Comparison of ENCODE assay signal across 32 cellular contexts in the genomic region with DNA sequence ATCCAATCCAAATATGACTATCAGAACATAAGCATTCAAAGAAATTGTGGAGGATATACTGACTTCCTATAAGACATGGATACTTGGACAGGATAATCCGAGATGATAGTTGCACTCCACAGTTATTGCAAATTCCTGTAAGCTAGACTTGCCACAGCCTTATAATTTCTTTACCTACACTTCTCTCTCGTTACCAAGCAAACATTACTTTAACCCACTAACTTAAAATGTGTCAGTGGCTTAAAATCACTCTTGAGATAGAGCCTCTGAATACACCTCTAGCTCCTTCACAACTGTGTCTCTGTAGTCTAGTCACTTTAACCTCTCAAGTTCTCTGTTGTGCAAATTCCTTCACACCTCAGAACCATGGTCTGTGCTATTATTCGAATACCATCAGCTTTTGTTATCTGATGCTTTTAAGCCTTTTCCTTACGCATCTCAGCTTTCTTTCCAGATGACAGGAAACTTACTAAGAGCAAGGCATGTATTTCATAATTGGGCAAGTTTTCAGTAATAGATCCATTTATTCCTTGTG.
"Had no signal": no experiment of that assay in that cellular context is flagged by ENCODE, and none has a peak within 500 bp of the region (broad histone marks: within the 10 kb centered on the region; RNA-seq: fewer than 3 reads in every experiment).

No MANE protein-coding gene starts in this region.

- H3K4me1 Mint-ChIP-seq: immature natural killer cell, natural killer cell had no signal

- H3K4me3 Mint-ChIP-seq: immature natural killer cell; mesothelial cell of epicardium; naive B cell; natural killer cell; nephron progenitor cell; stimulated activated naive B cell treated with anti-CD40 and anti-IgM and Interleukin-4, amounts not matched to agents 10 μg/mL and 1 μg/mL and 100 μg/mL, for 72 hours had no signal

- H3K27ac ChIP-seq: left lung, lower lobe of right lung, ovary, prostate gland, skin epidermis, stomach, suprapubic skin, thoracic aorta, tibial artery, upper lobe of right lung, uterus had no signal

- FAIRE-seq: islet of Langerhans, kidney had no signal

- H3K36me3 ChIP-seq: left lung, lower lobe of right lung, ovary, prostate gland, stomach, suprapubic skin, thoracic aorta, tibial artery, upper lobe of right lung, uterus had no signal

- H3K9me3 Mint-ChIP-seq: nephron progenitor cell; stimulated activated naive B cell treated with anti-CD40 and anti-IgM and Interleukin-4, amounts not matched to agents 10 μg/mL and 1 μg/mL and 100 μg/mL, for 72 hours had no signal

- H3K4me1 ChIP-seq: prostate gland, suprapubic skin, tibial artery, uterus had no signal

- H3K27me3 Mint-ChIP-seq: naive B cell had no signal

- H3K9me3 ChIP-seq: left lung, lower lobe of right lung, ovary, prostate gland, stomach, suprapubic skin, thoracic aorta, tibial artery, upper lobe of right lung, uterus had no signal

- ATAC-seq: left colon; left lung; lower lobe of right lung; natural killer cell; right cardiac atrium; sciatic nerve; stimulated activated naive B cell treated with anti-CD40 and anti-IgM and Interleukin-4, amounts not matched to agents 10 μg/mL and 1 μg/mL and 100 μg/mL, for 72 hours; stimulated activated naive CD8-positive, alpha-beta T cell treated with anti-CD3 and anti-CD28 coated beads, Interleukin-15, Interleukin-2, amounts not matched to agents 100 U/mL and 50 U/mL, for 24 hours; upper lobe of right lung had no signal

- DNase-seq: hypothalamus; immature natural killer cell; kidney; left colon; left lung; lower lobe of right lung; mammary epithelial cell; mesenchymal stem cell; naive B cell; natural killer cell; nephron progenitor cell; ovary; retina; right cardiac atrium; stimulated activated CD4-positive, alpha-beta T cell treated with anti-CD3 and anti-CD28 coated beads, Interleukin-12 subunit alpha, Interleukin-12 subunit beta, amount 100 ng/mL, for 4 hours; stimulated activated CD4-positive, alpha-beta T cell treated with anti-CD3 and anti-CD28 coated beads, Interleukin-15, amount 100 ng/mL, for 24 hours; stimulated activated CD4-positive, alpha-beta T cell treated with anti-CD3 and anti-CD28 coated beads, Interleukin-2, amount 100 ng/mL, for 24 hours; stimulated activated CD4-positive, alpha-beta T cell treated with anti-CD3 and anti-CD28 coated beads, Interleukin-4, amount 100 ng/mL, for 1 hour; stimulated activated naive B cell treated with anti-CD40 and anti-IgM and Interleukin-4, amounts not matched to agents 10 μg/mL and 1 μg/mL and 100 μg/mL, for 72 hours; stimulated activated naive CD8-positive, alpha-beta T cell treated with anti-CD3 and anti-CD28 coated beads, Interleukin-15, Interleukin-2, amounts not matched to agents 100 U/mL and 50 U/mL, for 24 hours; stomach; tibial artery; trophoblast cell; upper lobe of right lung; uterus had no signal

- H3K4me3 ChIP-seq: left lung, lower lobe of right lung, ovary, prostate gland, skin epidermis, stomach, suprapubic skin, thoracic aorta, tibial artery, upper lobe of right lung, uterus had no signal

- H3K27ac Mint-ChIP-seq: immature natural killer cell; mesothelial cell of epicardium; naive B cell; natural killer cell; nephron progenitor cell; stimulated activated naive B cell treated with anti-CD40 and anti-IgM and Interleukin-4, amounts not matched to agents 10 μg/mL and 1 μg/mL and 100 μg/mL, for 72 hours had no signal

- H3K27me3 ChIP-seq: left lung, ovary, stomach, suprapubic skin, upper lobe of right lung, uterus had no signal

- H3K36me3 Mint-ChIP-seq: immature natural killer cell; mesothelial cell of epicardium; naive B cell; natural killer cell; stimulated activated naive B cell treated with anti-CD40 and anti-IgM and Interleukin-4, amounts not matched to agents 10 μg/mL and 1 μg/mL and 100 μg/mL, for 72 hours had no signal
